Comparison of ENCODE assay signal across 24 cellular contexts in genomic region chr10:86813101-86813500, GRCh38. TPM values are rescaled to one million over a fixed set of nuclear protein-coding genes. Genes with fewer than 3 reads are reported as not detected.
DNase-seq lines count a peak whose midpoint lies in the region; ATAC-seq and TF ChIP-seq lines count a peak whose summit lies in the region.
"Had no signal": no experiment of that assay in that cellular context is flagged by ENCODE, and none has a peak within 500 bp of the region (broad histone marks: within the 10 kb centered on the region; RNA-seq: fewer than 3 reads in every experiment).

No MANE protein-coding gene starts in this region.

- WGBS in right lobe of liver (ENCODE audit: insufficient coverage, low coverage, low lambda C conversion rate, missing lambda C conversion rate), result 82% methylated on average over 4 of the region's 4 CpGs

- no peak for TF ChIP-seq POLR2A in right lobe of liver (IDR thresholded peaks at IDR 0.05)

- H3K4me1 ChIP-seq in subcutaneous abdominal adipose tissue (ENCODE audit: control insufficient read depth in 5 of 5, insufficient read depth in 5 of 5, low read length in 5 of 5) (peaks cover 0 to 24% (median 17%) of the 10 kb centered on the region in 5 donors), right lobe of liver (no peaks in the 10 kb centered on the region)
- H3K4me1 ChIP-seq: parathyroid adenoma had no signal

- H3K9me3 ChIP-seq in subcutaneous abdominal adipose tissue (ENCODE audit: control insufficient read depth in 5 of 5, low read length in 5 of 5) (no peaks in the 10 kb centered on the region), right lobe of liver (no peaks in the 10 kb centered on the region)
- H3K9me3 ChIP-seq: suprapubic skin had no signal

- DNase-seq in GM04504 (ENCODE audit: low read depth) (peak; percentile 34), RPMI7951 (ENCODE audit: low read depth) (peak; percentile 14), fibroblast of villous mesenchyme (ENCODE audit: low read depth) (peak; percentile 10), NCI-H1930 (lab: John Stamatoyannopoulos, UW) (no peak), NCI-H1436 (lab: John Stamatoyannopoulos, UW) (no peak), right lobe of liver (no peak), RPMI8226 (no peak)
- DNase-seq: activated CD4-positive, alpha-beta T cell treated with anti-CD3 and anti-CD28 coated beads for 36 hours; activated CD8-positive, alpha-beta memory T cell treated with anti-CD3 and anti-CD28 coated beads for 24 hours; activated naive CD4-positive, alpha-beta T cell; activated T-cell treated with anti-CD3 and anti-CD28 coated beads, Interleukin-2, amount 50 U/mL, for 24 hours; CD8-positive, alpha-beta memory T cell; cerebellar nuclear complex; erythroblast; KG1; NCI-H1694 treated with DMSO at 0.1 percent for 48 hours; NCI-H2227 treated with DMSO at 0.1 percent for 48 hours; NCI-H748 treated with DMSO at 0.1 percent for 48 hours; nephron progenitor cell; SHP77 treated with DMSO at 0.1 percent for 48 hours had no signal

- intact Hi-C loops in right lobe of liver (cut with DNase I), result no loop called here

- no peaks in the 10 kb centered on the region for H3K36me3 ChIP-seq in subcutaneous abdominal adipose tissue (ENCODE audit: control insufficient read depth in 5 of 5, insufficient read depth in 5 of 5, low read length in 5 of 5)
- H3K36me3 ChIP-seq in right lobe of liver, result no peaks in the 10 kb centered on the region
- H3K36me3 ChIP-seq: suprapubic skin had no signal

- no peak overlapping the region for H3K9ac ChIP-seq in subcutaneous abdominal adipose tissue (ENCODE audit: low read length in 5 of 5)
- H3K9ac ChIP-seq: parathyroid adenoma had no signal

- ATAC-seq in right lobe of liver, result no peak
- ATAC-seq: activated CD4-positive, alpha-beta T cell treated with anti-CD3 and anti-CD28 coated beads for 36 hours; left lobe of liver had no signal

- TF ChIP-seq CTCF in fibroblast of villous mesenchyme (IDR thresholded peaks at IDR 0.05; ENCODE audit: insufficient read depth, low read depth, low read length), result no peak
- TF ChIP-seq CTCF in right lobe of liver (IDR thresholded peaks at IDR 0.05), result no peak

- H3K4me3 ChIP-seq in fibroblast of villous mesenchyme (ENCODE audit: low read depth, low read length) (no peak overlapping the region), subcutaneous abdominal adipose tissue (ENCODE audit: low read depth in 1 of 5, low read length in 5 of 5) (no peak overlapping the region), right lobe of liver (no peak overlapping the region)
- H3K4me3 ChIP-seq: suprapubic skin had no signal

- H3K27me3 ChIP-seq in subcutaneous abdominal adipose tissue (ENCODE audit: control insufficient read depth in 5 of 5, insufficient read depth in 4 of 5, low read length in 5 of 5) (no peaks in the 10 kb centered on the region), right lobe of liver (no peaks in the 10 kb centered on the region)
- H3K27me3 ChIP-seq: suprapubic skin had no signal

- peak overlapping the region; percentile 73 for H3K27ac ChIP-seq in subcutaneous abdominal adipose tissue (ENCODE audit: low read depth, low read length)
- no peak overlapping the region for H3K27ac ChIP-seq in right lobe of liver
- H3K27ac ChIP-seq: parathyroid adenoma, suprapubic skin had no signal

RNA-seq across cellular contexts. Expression of gene BMPR1A, which starts 56.7 kb away (rescaled TPM):
- 23.5 and 30.3 TPM in 2 replicates for total RNA-seq in RPMI7951 (2014; rRNA removed; shearing (Covaris generic))
- total RNA-seq in fibroblast of villous mesenchyme (54.4 and 70.8 TPM in 2 replicates), right lobe of liver (10 to 100 TPM in 5 of 6 experiments, 1 to 10 TPM in 1; 9.9 to 20.4 (median 12.4) TPM)

Comparison
In these comparisons a context has a peak if more than half of its experiments do, and no peak if none do; other contexts are left out.
1. DNase-seq: peak in GM04504 (single experiment), RPMI7951 (single experiment) and fibroblast of villous mesenchyme (single experiment); none in NCI-H1930 (0 of 2), NCI-H1436 (single experiment), right lobe of liver (0 of 3) and RPMI8226 (single experiment).